ENCODE assay signal across 8 cellular contexts in the genomic region with DNA sequence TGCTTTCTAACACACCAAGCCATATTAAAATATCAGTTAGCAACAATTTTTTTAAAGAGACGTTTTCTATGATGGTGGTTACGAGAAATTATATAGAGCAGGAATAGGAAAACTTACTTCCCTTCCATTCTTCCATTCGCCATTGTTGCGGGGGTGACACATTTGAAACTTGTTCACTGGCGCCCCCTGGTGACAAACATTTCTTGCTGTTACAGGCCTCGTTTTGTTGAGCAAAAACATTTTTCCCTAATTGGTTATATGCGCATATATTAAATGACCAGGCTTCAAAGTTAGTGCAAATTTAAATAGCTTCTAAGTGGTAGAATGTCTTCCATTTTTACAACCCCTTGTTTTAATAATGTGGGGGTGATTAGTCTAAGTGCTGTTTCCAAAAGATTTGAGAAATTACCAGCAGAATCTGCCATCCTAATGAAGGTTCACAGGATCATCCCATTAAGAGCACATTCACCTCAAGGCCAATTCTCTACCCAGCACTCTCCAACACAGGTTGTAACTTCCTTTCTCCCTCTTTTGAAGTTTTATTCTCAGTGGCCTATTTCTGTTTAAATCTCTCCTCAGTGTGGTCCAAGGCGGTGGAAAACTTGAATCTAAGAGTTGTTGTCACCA.
DNase-seq lines count a peak whose midpoint lies in the region; ATAC-seq and TF ChIP-seq lines count a peak whose summit lies in the region.

No MANE protein-coding gene starts in this region.

- H3K27me3 ChIP-seq in GM23248 (replicated peaks; ENCODE audit: insufficient read depth) = no peaks in the 10 kb centered on the region
- no peaks in the 10 kb centered on the region for H3K27me3 ChIP-seq in thyroid gland

- peak in 4 of 6 experiments; percentile 32 to 55 (median 48) for TF ChIP-seq CTCF in thyroid gland (IDR thresholded peaks at IDR 0.05)

- H3K36me3 ChIP-seq in GM23248 (ENCODE audit: low read depth) (no peaks in the 10 kb centered on the region), thyroid gland (no peaks in the 10 kb centered on the region)

- no peaks in the 10 kb centered on the region for H3K9me2 ChIP-seq in GM23248 (ENCODE audit: insufficient read depth)

- DNase-seq in AML-193 (lab: John Stamatoyannopoulos, UW) (peak; percentile 13 to 22), GM23248 (peak; percentile 20), NCI-H69 (lab: John Stamatoyannopoulos, UW) (peak; percentile 87), amniotic epithelial cell (ENCODE audit: low read depth) (peak; percentile 7), kidney tubule cell (ENCODE audit: low spot score) (peak; percentile 37), thyroid gland (peak; percentile 54 to 76)

- no peaks in the 10 kb centered on the region for H3K79me2 ChIP-seq in GM23248 (ENCODE audit: insufficient read depth)

- H3K4me2 ChIP-seq in GM23248 (ENCODE audit: unreplicated experiment) = no peak overlapping the region

- H3K4me3 ChIP-seq in GM23248 (no peak overlapping the region), thyroid gland (replicated peaks in 1 of 3) (no peak overlapping the region)

- no peaks in the 10 kb centered on the region for H3F3A ChIP-seq in GM23248 (ENCODE audit: insufficient read depth)

- intact Hi-C loops in thyroid gland (cut with DNase I) = no loop called here

- 31 to 37% methylated on average over 8 of the region's 8 CpGs for WGBS in GM23248 (ENCODE audit: low coverage in 1 of 2, low lambda C conversion rate in 2 of 2, missing lambda C conversion rate in 2 of 2), 2 experiments
- WGBS in thyroid gland, 2 donors = 64 to 74% methylated on average over 8 of the region's 8 CpGs

- ATAC-seq in GM19467 (IDR thresholded peaks at IDR 0.05; ENCODE audit: unreplicated experiment) (no peak), HG03175 (IDR thresholded peaks at IDR 0.05; ENCODE audit: unreplicated experiment) (no peak)

- H3K4me1 ChIP-seq in GM23248 (ENCODE audit: insufficient read depth) (no peaks in the 10 kb centered on the region), thyroid gland (no peaks in the 10 kb centered on the region)

- in situ Hi-C loops in GM23248 (cut with MboI) = no loop called here

- H2AFZ ChIP-seq in GM23248 = no peak overlapping the region

- H3K9ac ChIP-seq in GM23248 = no peak overlapping the region

- H3K27ac ChIP-seq in GM23248 (no peak overlapping the region), thyroid gland (no peak overlapping the region)

- H3K9me3 ChIP-seq in GM23248 (ENCODE audit: low read depth) (no peaks in the 10 kb centered on the region), thyroid gland (no peaks in the 10 kb centered on the region)

- no peak for TF ChIP-seq POLR2A in thyroid gland (IDR thresholded peaks at IDR 0.05)

- H4K20me1 ChIP-seq in GM23248 (ENCODE audit: insufficient read depth) = no peaks in the 10 kb centered on the region

Comparison
In these comparisons a context has a peak if more than half of its experiments do, and no peak if none do; other contexts are left out.
1. DNase-seq: peak in every context shown above with its lines; median percentile 87 in NCI-H69; 65 in thyroid gland; 37 in kidney tubule cell; 20 in GM23248; 18 in AML-193; 7 in amniotic epithelial cell.